In the genomic region with DNA sequence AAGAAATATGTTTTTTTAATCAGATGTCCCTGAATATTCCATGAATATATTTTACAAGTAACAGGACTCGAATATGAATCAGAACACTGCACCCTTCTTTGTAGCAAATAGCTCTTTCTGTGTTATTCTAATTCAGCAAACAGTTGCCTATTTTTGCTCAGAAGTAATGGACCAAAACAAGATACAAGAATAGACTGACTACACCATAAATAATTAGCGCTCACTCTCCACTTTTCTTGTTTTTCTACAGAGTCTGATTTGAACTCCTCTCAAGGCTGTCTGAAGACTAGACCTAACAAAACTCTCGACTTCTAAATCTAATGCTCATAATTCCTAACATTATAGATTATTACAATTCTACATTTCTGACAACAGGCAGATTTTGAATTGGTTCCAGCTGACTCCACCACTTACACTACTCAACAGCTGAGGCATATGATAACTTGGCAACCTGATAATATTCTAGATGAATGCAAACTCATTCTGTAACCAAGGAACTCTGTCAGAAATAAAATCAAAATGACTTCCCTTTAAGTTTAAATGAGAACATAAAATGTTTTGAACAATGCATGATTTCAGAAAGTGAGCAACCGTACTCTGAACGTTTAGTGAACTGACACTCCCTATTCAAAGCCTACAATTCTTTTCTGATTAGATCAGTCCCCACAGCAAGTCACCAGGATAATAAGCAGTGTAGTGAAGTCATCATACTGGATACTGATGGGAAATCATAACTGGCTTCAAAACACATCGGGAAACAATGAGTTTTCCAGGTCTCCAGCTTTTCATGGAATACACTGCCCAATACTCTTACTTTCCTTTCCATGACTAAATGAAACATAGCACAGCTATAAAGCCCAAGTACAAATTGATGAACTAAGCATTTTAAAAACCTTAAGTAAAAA, we compare ENCODE assay signal across 8 cellular contexts.
DNase-seq lines count a peak whose midpoint lies in the region; ATAC-seq and TF ChIP-seq lines count a peak whose summit lies in the region.

No MANE protein-coding gene starts in this region.

- peak overlapping the region; percentile 10 for H3K4me3 ChIP-seq in iPS-15b (ENCODE audit: low read depth, low read length)
- H3K4me3 ChIP-seq in urinary bladder (ENCODE audit: low read depth, low read length): no peak overlapping the region

- peak overlapping the region; percentile 38 for H3K27ac ChIP-seq in urinary bladder (ENCODE audit: low read depth)

- no peaks in the 10 kb centered on the region for H3K27me3 ChIP-seq in iPS-15b (ENCODE audit: control insufficient read depth, insufficient read depth, low read length)

- ATAC-seq in GM18505 (IDR thresholded peaks at IDR 0.05; ENCODE audit: unreplicated experiment): no peak

- no peaks in the 10 kb centered on the region for H3K36me3 ChIP-seq in iPS-15b (ENCODE audit: control insufficient read depth, insufficient read depth, low read length)
- H3K36me3 ChIP-seq in urinary bladder (ENCODE audit: insufficient read depth): no peaks in the 10 kb centered on the region

- H3K4me1 ChIP-seq in iPS-15b (ENCODE audit: control insufficient read depth, insufficient read depth, low read length) (peaks cover 22% of the 10 kb centered on the region), urinary bladder (ENCODE audit: insufficient read depth) (no peaks in the 10 kb centered on the region)

- H3K9ac ChIP-seq in iPS-15b (ENCODE audit: low read depth, low read length): peak overlapping the region; percentile 9

- H3K9me3 ChIP-seq in iPS-15b (ENCODE audit: control insufficient read depth, insufficient read depth, low read length): no peaks in the 10 kb centered on the region

- 37% methylated on average over 6 of the region's 6 CpGs for WGBS in urinary bladder

- no peak for TF ChIP-seq POLR2A in GM18505 (IDR thresholded peaks at IDR 0.05; ENCODE audit: borderline replicate concordance, extremely low read depth, insufficient read depth, insufficient read length)

- DNase-seq in NCI-H2171 treated with DMSO at 0.1 percent for 48 hours (lab: John Stamatoyannopoulos, UW): peak; percentile 65
- no peak for DNase-seq in NCI-H2171 (lab: John Stamatoyannopoulos, UW)
- peak; percentile 57 for DNase-seq in amniotic epithelial cell (ENCODE audit: low read depth)
- no peak for DNase-seq in T-helper 9 cell
- no peak for DNase-seq in activated CD4-positive, CD25-positive, alpha-beta regulatory T cell treated with anti-CD3 and anti-CD28 coated beads, Interleukin-2, amount 50 U/mL, for 72 hours

Comparison
In these comparisons a context has a peak if more than half of its experiments do, and no peak if none do; other contexts are left out.
1. DNase-seq: peak in NCI-H2171 treated with DMSO at 0.1 percent for 48 hours (single experiment) and amniotic epithelial cell (single experiment); none in NCI-H2171 (single experiment), T-helper 9 cell (single experiment) and activated CD4-positive, CD25-positive, alpha-beta regulatory T cell treated with anti-CD3 and anti-CD28 coated beads, Interleukin-2, amount 50 U/mL, for 72 hours (single experiment).